In genomic region chr9:133160742-133161541, GRCh38 we compare ENCODE assay signal across 8 cellular contexts. TPM values are rescaled to one million over a fixed set of nuclear protein-coding genes. Genes with fewer than 3 reads are reported as not detected.
DNase-seq lines count a peak whose midpoint lies in the region; ATAC-seq, FAIRE-seq and TF ChIP-seq lines count a peak whose summit lies in the region.

No MANE protein-coding gene starts in this region.

- no peaks in the 10 kb centered on the region for H3K27me3 ChIP-seq in PC-3 (ENCODE audit: low read length)
- no peaks in the 10 kb centered on the region for H3K27me3 ChIP-seq in adrenal gland
- H3K27me3 ChIP-seq in small intestine (ENCODE audit: control insufficient read depth in 2 of 2, insufficient read depth in 2 of 2, low read length in 2 of 2) = no peaks in the 10 kb centered on the region

- H3K36me3 ChIP-seq in PC-3 (ENCODE audit: low read depth, low read length) (no peaks in the 10 kb centered on the region), adrenal gland (replicated peaks in 1 of 2) (peaks cover 0 to 9% of the 10 kb centered on the region in 2 donors), small intestine (ENCODE audit: control insufficient read depth in 2 of 2, insufficient read depth in 2 of 2, low read length in 2 of 2) (no peaks in the 10 kb centered on the region)

- ATAC-seq in HG02798 (IDR thresholded peaks at IDR 0.05; ENCODE audit: poor library complexity, unreplicated experiment) (peak; percentile 49), PC-3 (peak; percentile 76), GM19395 (IDR thresholded peaks at IDR 0.05; ENCODE audit: unreplicated experiment) (no peak), HG03469 (IDR thresholded peaks at IDR 0.05; ENCODE audit: unreplicated experiment) (no peak)

- H2AFZ ChIP-seq in PC-3 (ENCODE audit: low read length) = no peak overlapping the region

- POLR2A ChIA-PET in PC-3 (lab: Charles Lee; ENCODE audit: unreplicated experiment) = no interaction called here

- no peaks in the 10 kb centered on the region for H3K79me2 ChIP-seq in PC-3 (ENCODE audit: low read length)

- H3K27ac ChIP-seq in PC-3 (ENCODE audit: low read length) (no peak overlapping the region), adrenal gland (peak overlapping the region in 4 of 5 donors; percentile 21 to 76 (median 72)), small intestine (ENCODE audit: low read depth in 1 of 2, low read length in 1 of 2) (peak overlapping the region in 1 of 2 donors; percentile 35)

- H3K4me1 ChIP-seq in PC-3 (ENCODE audit: insufficient read depth, low read length) (no peaks in the 10 kb centered on the region), adrenal gland (replicated peaks in 1 of 2) (peaks cover 15 to 26% of the 10 kb centered on the region in 2 donors), small intestine (ENCODE audit: control insufficient read depth in 2 of 2, insufficient read depth in 1 of 2, low read depth in 1 of 2, low read length in 1 of 2) (peaks cover 0 to 4% of the 10 kb centered on the region in 2 donors)

- TF ChIP-seq CTCF in PC-3 (conservative IDR thresholded peaks at IDR 0.05; ENCODE audit: low read depth, low read length) (peak; percentile 62), adrenal gland (IDR thresholded peaks at IDR 0.05) (peak; percentile 69 to 91 (median 87))

- WGBS in adrenal gland, 4 donors = 50 to 57% (median 51%) methylated on average over 9 of the region's 9 CpGs
- 29 to 51% (median 37%) methylated on average over 9 of the region's 9 CpGs for WGBS in small intestine, 3 donors

- CTCF ChIA-PET in PC-3 (lab: Charles Lee) = no interaction called here

- intact Hi-C loops in PC-3 (cut with micrococcal nuclease) = no loop called here
- intact Hi-C loops in adrenal gland (cut with DNase I) = no loop called here

- TF ChIP-seq POLR2A in adrenal gland (IDR thresholded peaks at IDR 0.05) = peak in 1 of 2 donors; percentile 40

- H3K9ac ChIP-seq in PC-3 (ENCODE audit: low read length) = no peak overlapping the region

- H3K9me2 ChIP-seq in PC-3 (replicated peaks; ENCODE audit: low read length) = no peaks in the 10 kb centered on the region

- no peak overlapping the region for H3K4me2 ChIP-seq in PC-3 (ENCODE audit: low read length)

- DNase-seq in DMS 273 treated with DMSO at 0.1 percent for 48 hours (lab: John Stamatoyannopoulos, UW) = peak; percentile 7
- DNase-seq in PC-3 = peak; percentile 59
- peak; percentile 70 to 94 (median 83) for DNase-seq in adrenal gland
- peak; percentile 86 for DNase-seq in hepatic stellate cell (ENCODE audit: low spot score)
- peak; percentile 94 for DNase-seq in small intestine

- no TSS peak for BruUV-seq in PC-3 (replicated peaks; lab: Mats Ljungman, UMichigan)

- no peaks in the 10 kb centered on the region for H3F3A ChIP-seq in PC-3 (ENCODE audit: low read length, unreplicated experiment)

- H3K9me3 ChIP-seq in PC-3 (ENCODE audit: low read length) = no peaks in the 10 kb centered on the region
- no peaks in the 10 kb centered on the region for H3K9me3 ChIP-seq in adrenal gland (replicated peaks in 1 of 3)
- no peaks in the 10 kb centered on the region for H3K9me3 ChIP-seq in small intestine (ENCODE audit: control insufficient read depth, low read depth)

- H4K20me1 ChIP-seq in PC-3 (ENCODE audit: low read length) = no peaks in the 10 kb centered on the region

- FAIRE-seq in small intestine (lab: Jason Lieb, UNC) = no peak

- H3K4me3 ChIP-seq in PC-3 (ENCODE audit: low read length) (no peak overlapping the region), adrenal gland (no peak overlapping the region), small intestine (ENCODE audit: low read depth in 1 of 2, low read length in 2 of 2) (no peak overlapping the region)

RNA-seq across cellular contexts. Expression of gene GBGT1, which starts 2.8 kb away (rescaled TPM):
- total RNA-seq in PC-3 (2014; rRNA removed) = not detected in 2 replicates
- total RNA-seq in adrenal gland = 10 to 100 TPM; 14.9 to 67.5 (median 39.7) TPM
- 10 to 100 TPM in 2 of 3 donors, 1 to 10 TPM in 1; 6.7 to 29.0 (median 18.9) TPM for polyA plus RNA-seq in adrenal gland
- 1 to 10 TPM in 2 of 3 donors, under 1 TPM in 1; 0.45 to 7.6 (median 6.2) TPM for polyA plus RNA-seq in small intestine

RNA-seq across cellular contexts. Expression of gene RALGDS, which starts 39.9 kb away (rescaled TPM):
- total RNA-seq in PC-3 (2014; rRNA removed) = 30.5 and 32.2 TPM in 2 replicates
- 100 to 1,000 TPM in 1 of 8 donors, 10 to 100 TPM in 7; 38.9 to 104 (median 67.5) TPM for total RNA-seq in adrenal gland
- 100 to 1,000 TPM in 1 of 3 donors, 10 to 100 TPM in 2; 21.3 to 170 (median 97.8) TPM for polyA plus RNA-seq in adrenal gland
- 10 to 100 TPM; 33.0 to 49.0 (median 36.4) TPM for polyA plus RNA-seq in small intestine

RNA-seq across cellular contexts. Expression of gene OBP2B, which starts 48.1 kb away (rescaled TPM):
- not detected in 2 replicates for total RNA-seq in PC-3 (2014; rRNA removed)
- total RNA-seq in adrenal gland = under 1 TPM in 1 of 8 donors, not detected in 7; 0.32 TPM
- not detected for polyA plus RNA-seq in adrenal gland
- polyA plus RNA-seq in small intestine = not detected

Comparison
In these comparisons a context has a peak if more than half of its experiments do, and no peak if none do; other contexts are left out.
1. DNase-seq: peak in every context shown above with its lines; median percentile 94 in small intestine; 86 in hepatic stellate cell; 83 in adrenal gland; 59 in PC-3; 7 in DMS 273 treated with DMSO at 0.1 percent for 48 hours.
2. ATAC-seq: peak in HG02798 (single experiment) and PC-3 (single experiment); none in GM19395 (single experiment) and HG03469 (single experiment).
3. RNA of gene GBGT1, which starts 2.8 kb away (total RNA-seq): 14.9 to 67.5 TPM in adrenal gland; not detected in PC-3; every median in the first group is over 10 times any median in the second.